In genomic region chr17:51372345-51373004, GRCh38 we compare ENCODE assay signal across 8 cellular contexts.
A peak's percentile ranks its signal among the peaks of the same experiment; 100 is the strongest.
DNase-seq lines count a peak whose midpoint lies in the region; ATAC-seq and TF ChIP-seq lines count a peak whose summit lies in the region.

No MANE protein-coding gene starts in this region.

- no peaks in the 10 kb centered on the region for H3F3A ChIP-seq in PC-3 (ENCODE audit: low read length, unreplicated experiment)

- no peaks in the 10 kb centered on the region for H3K4me1 ChIP-seq in PC-3 (ENCODE audit: insufficient read depth, low read length)
- no peaks in the 10 kb centered on the region for H3K4me1 ChIP-seq in mucosa of descending colon (ENCODE audit: low read depth)

- H3K79me2 ChIP-seq in PC-3 (ENCODE audit: low read length), result no peaks in the 10 kb centered on the region

- DNase-seq in D341Med (ENCODE audit: low spot score) (peak; percentile 91), PC-3 (peak; percentile 73), dermis blood vessel endothelial cell (peak; percentile 81), mucosa of descending colon (peak in 1 of 3 donors; percentile 15), NCI-H1694 treated with DMSO at 0.1 percent for 48 hours (lab: John Stamatoyannopoulos, UW) (no peak)

- H3K4me3 ChIP-seq in PC-3 (ENCODE audit: low read length) (no peak overlapping the region), mucosa of descending colon (no peak overlapping the region)

- H3K27ac ChIP-seq in PC-3 (ENCODE audit: low read length), result no peak overlapping the region

- no peak for TF ChIP-seq CTCF in PC-3 (conservative IDR thresholded peaks at IDR 0.05; ENCODE audit: low read depth, low read length)
- no peak for TF ChIP-seq CTCF in mucosa of descending colon (IDR thresholded peaks at IDR 0.05)

- no peaks in the 10 kb centered on the region for H3K36me3 ChIP-seq in PC-3 (ENCODE audit: low read depth, low read length)
- no peaks in the 10 kb centered on the region for H3K36me3 ChIP-seq in mucosa of descending colon (ENCODE audit: low read depth)

- H3K4me2 ChIP-seq in PC-3 (ENCODE audit: low read length), result peak overlapping the region; percentile 28

- peaks cover 28% of the 10 kb centered on the region for H3K27me3 ChIP-seq in PC-3 (ENCODE audit: low read length)

- H3K9ac ChIP-seq in PC-3 (ENCODE audit: low read length), result no peak overlapping the region

- POLR2A ChIA-PET in PC-3 (lab: Charles Lee; ENCODE audit: unreplicated experiment), result no interaction called here

- peak; percentile 69 for ATAC-seq in GM19023 (IDR thresholded peaks at IDR 0.05; ENCODE audit: unreplicated experiment)
- ATAC-seq in HG03442 (IDR thresholded peaks at IDR 0.05; ENCODE audit: unreplicated experiment), result peak; percentile 83
- peak; percentile 55; the same call in 1 of the 2 replicates for ATAC-seq in PC-3
- ATAC-seq in mucosa of descending colon, result peak; percentile 66
- no peak for ATAC-seq in HG02798 (IDR thresholded peaks at IDR 0.05; ENCODE audit: poor library complexity, unreplicated experiment)

- CTCF ChIA-PET in PC-3 (lab: Charles Lee), result interaction anchor here (1.0 kb wide), 1 partner anchor 14 kb away, joined by 3 read pairs; no protein-coding TSS in a partner anchor

- intact Hi-C loops in PC-3 (cut with micrococcal nuclease), result loop anchor here (10.0 kb wide), 1 partner anchor 972 kb away; no protein-coding TSS in a partner anchor
- intact Hi-C loops in mucosa of descending colon (cut with DNase I, micrococcal nuclease), result no loop called here

- H2AFZ ChIP-seq in PC-3 (ENCODE audit: low read length), result peak overlapping the region; percentile 73

- H3K9me2 ChIP-seq in PC-3 (replicated peaks; ENCODE audit: low read length), result no peaks in the 10 kb centered on the region

- H3K9me3 ChIP-seq in PC-3 (ENCODE audit: low read length), result no peaks in the 10 kb centered on the region
- no peaks in the 10 kb centered on the region for H3K9me3 ChIP-seq in mucosa of descending colon

- no peaks in the 10 kb centered on the region for H4K20me1 ChIP-seq in PC-3 (ENCODE audit: low read length)

- BruUV-seq in PC-3 (replicated peaks; lab: Mats Ljungman, UMichigan), result no TSS peak
